Comparison of ENCODE assay signal across 1 cellular context in the genomic region with DNA sequence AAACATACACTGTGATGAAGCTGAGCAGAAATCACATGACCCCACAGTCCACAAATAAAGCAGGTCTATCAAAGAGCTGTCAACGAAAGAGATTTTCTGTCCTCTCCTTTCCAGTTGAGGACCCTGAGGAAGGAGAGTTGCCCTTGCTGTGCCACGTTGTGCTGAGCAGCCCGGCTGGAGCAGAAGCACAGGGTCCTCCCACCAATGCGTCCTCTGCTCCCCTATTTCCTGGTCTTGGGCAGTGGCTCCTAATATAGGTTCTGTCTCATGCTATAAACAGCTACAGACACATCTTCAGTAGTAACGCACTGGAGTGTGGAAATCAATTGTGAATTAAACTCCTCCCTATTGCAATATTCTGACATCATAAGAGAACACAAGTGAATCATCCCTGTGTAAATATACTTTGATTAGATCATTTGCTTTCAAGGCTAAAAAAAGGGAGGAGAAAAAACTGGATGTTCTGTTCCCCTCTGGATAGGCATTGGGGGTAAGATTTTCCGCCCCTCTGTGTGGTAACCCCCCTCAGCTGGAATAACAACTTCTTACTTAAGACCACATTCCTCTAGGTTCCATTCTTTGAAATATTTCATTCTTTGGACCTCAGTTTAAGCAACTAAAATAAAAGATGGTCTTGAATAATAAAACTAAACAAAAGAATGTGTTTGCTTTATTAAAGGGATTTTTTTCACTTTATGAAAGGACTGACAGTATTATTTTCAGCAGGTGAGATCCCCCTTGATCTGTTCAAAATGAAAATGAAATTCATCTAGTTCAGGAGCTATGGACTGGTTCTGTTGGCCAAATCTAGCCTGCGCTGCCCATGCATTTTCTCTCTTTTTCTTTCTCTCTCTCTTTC.
TF ChIP-seq lines count a peak whose summit lies in the region.

No MANE protein-coding gene starts in this region.

TF ChIP-seq in HepG2, 621 proteins besides CTCF, POLR2A, EP300 and RAD21 (continued from another document and continues in another):
- TF ChIP-seq IRF2 (CRISPR knock-in tag; IDR thresholded peaks at IDR 0.05): no peak
- no peak for TF ChIP-seq IKZF4 (CRISPR knock-in tag; IDR thresholded peaks at IDR 0.05; ENCODE audit: borderline replicate concordance, low read depth, not compliant biosample characterization)
- no peak for TF ChIP-seq ATF5 (CRISPR knock-in tag; IDR thresholded peaks at IDR 0.05; ENCODE audit: low read depth)
- TF ChIP-seq PHF5A (CRISPR knock-in tag; IDR thresholded peaks at IDR 0.05; ENCODE audit: low read depth, unreplicated experiment): no peak
- TF ChIP-seq ATF7 (IDR thresholded peaks at IDR 0.05): peak; percentile 86
- no peak for TF ChIP-seq ATF7 (CRISPR knock-in tag; IDR thresholded peaks at IDR 0.05)
- no peak for TF ChIP-seq MTA1 (CRISPR knock-in tag; IDR thresholded peaks at IDR 0.05; ENCODE audit: borderline replicate concordance)
- TF ChIP-seq HMG20B (CRISPR knock-in tag; conservative IDR thresholded peaks at IDR 0.05): no peak
- TF ChIP-seq, protein P1, sequence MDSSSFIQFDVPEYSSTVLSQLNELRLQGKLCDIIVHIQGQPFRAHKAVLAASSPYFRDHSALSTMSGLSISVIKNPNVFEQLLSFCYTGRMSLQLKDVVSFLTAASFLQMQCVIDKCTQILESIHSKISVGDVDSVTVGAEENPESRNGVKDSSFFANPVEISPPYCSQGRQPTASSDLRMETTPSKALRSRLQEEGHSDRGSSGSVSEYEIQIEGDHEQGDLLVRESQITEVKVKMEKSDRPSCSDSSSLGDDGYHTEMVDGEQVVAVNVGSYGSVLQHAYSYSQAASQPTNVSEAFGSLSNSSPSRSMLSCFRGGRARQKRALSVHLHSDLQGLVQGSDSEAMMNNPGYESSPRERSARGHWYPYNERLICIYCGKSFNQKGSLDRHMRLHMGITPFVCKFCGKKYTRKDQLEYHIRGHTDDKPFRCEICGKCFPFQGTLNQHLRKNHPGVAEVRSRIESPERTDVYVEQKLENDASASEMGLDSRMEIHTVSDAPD (CRISPR knock-in tag; IDR thresholded peaks at IDR 0.05): no peak
- no peak for TF ChIP-seq SAFB2 (CRISPR knock-in tag; IDR thresholded peaks at IDR 0.05; ENCODE audit: borderline replicate concordance, low read depth)
- no peak for TF ChIP-seq TIGD3 (CRISPR knock-in tag; IDR thresholded peaks at IDR 0.05; ENCODE audit: borderline replicate concordance)
- TF ChIP-seq MAFG (CRISPR knock-in tag; IDR thresholded peaks at IDR 0.05): no peak
- TF ChIP-seq PAF1 (CRISPR knock-in tag; IDR thresholded peaks at IDR 0.05): no peak
- no peak for TF ChIP-seq HOXA7 (CRISPR knock-in tag; IDR thresholded peaks at IDR 0.05)
- no peak for TF ChIP-seq ZNF180 (CRISPR knock-in tag; IDR thresholded peaks at IDR 0.05; ENCODE audit: borderline replicate concordance, low read depth)
- 0 out of 2 replicates have a peak, but pooled peaks have one; percentile 28 for TF ChIP-seq DPF2 (CRISPR knock-in tag; IDR thresholded peaks at IDR 0.05; ENCODE audit: borderline replicate concordance, low read depth)
- TF ChIP-seq BRF2 (CRISPR knock-in tag; IDR thresholded peaks at IDR 0.05): no peak
- TF ChIP-seq, protein P2, sequence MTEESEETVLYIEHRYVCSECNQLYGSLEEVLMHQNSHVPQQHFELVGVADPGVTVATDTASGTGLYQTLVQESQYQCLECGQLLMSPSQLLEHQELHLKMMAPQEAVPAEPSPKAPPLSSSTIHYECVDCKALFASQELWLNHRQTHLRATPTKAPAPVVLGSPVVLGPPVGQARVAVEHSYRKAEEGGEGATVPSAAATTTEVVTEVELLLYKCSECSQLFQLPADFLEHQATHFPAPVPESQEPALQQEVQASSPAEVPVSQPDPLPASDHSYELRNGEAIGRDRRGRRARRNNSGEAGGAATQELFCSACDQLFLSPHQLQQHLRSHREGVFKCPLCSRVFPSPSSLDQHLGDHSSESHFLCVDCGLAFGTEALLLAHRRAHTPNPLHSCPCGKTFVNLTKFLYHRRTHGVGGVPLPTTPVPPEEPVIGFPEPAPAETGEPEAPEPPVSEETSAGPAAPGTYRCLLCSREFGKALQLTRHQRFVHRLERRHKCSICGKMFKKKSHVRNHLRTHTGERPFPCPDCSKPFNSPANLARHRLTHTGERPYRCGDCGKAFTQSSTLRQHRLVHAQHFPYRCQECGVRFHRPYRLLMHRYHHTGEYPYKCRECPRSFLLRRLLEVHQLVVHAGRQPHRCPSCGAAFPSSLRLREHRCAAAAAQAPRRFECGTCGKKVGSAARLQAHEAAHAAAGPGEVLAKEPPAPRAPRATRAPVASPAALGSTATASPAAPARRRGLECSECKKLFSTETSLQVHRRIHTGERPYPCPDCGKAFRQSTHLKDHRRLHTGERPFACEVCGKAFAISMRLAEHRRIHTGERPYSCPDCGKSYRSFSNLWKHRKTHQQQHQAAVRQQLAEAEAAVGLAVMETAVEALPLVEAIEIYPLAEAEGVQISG (CRISPR knock-in tag; IDR thresholded peaks at IDR 0.05): no peak
- TF ChIP-seq, protein P3, sequence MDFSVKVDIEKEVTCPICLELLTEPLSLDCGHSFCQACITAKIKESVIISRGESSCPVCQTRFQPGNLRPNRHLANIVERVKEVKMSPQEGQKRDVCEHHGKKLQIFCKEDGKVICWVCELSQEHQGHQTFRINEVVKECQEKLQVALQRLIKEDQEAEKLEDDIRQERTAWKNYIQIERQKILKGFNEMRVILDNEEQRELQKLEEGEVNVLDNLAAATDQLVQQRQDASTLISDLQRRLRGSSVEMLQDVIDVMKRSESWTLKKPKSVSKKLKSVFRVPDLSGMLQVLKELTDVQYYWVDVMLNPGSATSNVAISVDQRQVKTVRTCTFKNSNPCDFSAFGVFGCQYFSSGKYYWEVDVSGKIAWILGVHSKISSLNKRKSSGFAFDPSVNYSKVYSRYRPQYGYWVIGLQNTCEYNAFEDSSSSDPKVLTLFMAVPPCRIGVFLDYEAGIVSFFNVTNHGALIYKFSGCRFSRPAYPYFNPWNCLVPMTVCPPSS (IDR thresholded peaks at IDR 0.05): no peak
- TF ChIP-seq JUND (CRISPR knock-in tag; IDR thresholded peaks at IDR 0.05): peak; percentile 78
- 0 out of 2 replicates have a peak, but pooled peaks have one; percentile 62 for TF ChIP-seq ZNF784 (CRISPR knock-in tag; IDR thresholded peaks at IDR 0.05; ENCODE audit: borderline replicate concordance)
- 0 out of 2 replicates have a peak, but pooled peaks have one; percentile 34 for TF ChIP-seq ZNF350 (CRISPR knock-in tag; IDR thresholded peaks at IDR 0.05; ENCODE audit: borderline replicate concordance, low read depth)
- TF ChIP-seq ZBTB20 (CRISPR knock-in tag; IDR thresholded peaks at IDR 0.05; ENCODE audit: borderline replicate concordance, low read depth): peak; percentile 27; the same call in 1 of the 2 replicates
- no peak for TF ChIP-seq ZNF326 (CRISPR knock-in tag; IDR thresholded peaks at IDR 0.05; ENCODE audit: borderline replicate concordance)
- TF ChIP-seq, protein P4, sequence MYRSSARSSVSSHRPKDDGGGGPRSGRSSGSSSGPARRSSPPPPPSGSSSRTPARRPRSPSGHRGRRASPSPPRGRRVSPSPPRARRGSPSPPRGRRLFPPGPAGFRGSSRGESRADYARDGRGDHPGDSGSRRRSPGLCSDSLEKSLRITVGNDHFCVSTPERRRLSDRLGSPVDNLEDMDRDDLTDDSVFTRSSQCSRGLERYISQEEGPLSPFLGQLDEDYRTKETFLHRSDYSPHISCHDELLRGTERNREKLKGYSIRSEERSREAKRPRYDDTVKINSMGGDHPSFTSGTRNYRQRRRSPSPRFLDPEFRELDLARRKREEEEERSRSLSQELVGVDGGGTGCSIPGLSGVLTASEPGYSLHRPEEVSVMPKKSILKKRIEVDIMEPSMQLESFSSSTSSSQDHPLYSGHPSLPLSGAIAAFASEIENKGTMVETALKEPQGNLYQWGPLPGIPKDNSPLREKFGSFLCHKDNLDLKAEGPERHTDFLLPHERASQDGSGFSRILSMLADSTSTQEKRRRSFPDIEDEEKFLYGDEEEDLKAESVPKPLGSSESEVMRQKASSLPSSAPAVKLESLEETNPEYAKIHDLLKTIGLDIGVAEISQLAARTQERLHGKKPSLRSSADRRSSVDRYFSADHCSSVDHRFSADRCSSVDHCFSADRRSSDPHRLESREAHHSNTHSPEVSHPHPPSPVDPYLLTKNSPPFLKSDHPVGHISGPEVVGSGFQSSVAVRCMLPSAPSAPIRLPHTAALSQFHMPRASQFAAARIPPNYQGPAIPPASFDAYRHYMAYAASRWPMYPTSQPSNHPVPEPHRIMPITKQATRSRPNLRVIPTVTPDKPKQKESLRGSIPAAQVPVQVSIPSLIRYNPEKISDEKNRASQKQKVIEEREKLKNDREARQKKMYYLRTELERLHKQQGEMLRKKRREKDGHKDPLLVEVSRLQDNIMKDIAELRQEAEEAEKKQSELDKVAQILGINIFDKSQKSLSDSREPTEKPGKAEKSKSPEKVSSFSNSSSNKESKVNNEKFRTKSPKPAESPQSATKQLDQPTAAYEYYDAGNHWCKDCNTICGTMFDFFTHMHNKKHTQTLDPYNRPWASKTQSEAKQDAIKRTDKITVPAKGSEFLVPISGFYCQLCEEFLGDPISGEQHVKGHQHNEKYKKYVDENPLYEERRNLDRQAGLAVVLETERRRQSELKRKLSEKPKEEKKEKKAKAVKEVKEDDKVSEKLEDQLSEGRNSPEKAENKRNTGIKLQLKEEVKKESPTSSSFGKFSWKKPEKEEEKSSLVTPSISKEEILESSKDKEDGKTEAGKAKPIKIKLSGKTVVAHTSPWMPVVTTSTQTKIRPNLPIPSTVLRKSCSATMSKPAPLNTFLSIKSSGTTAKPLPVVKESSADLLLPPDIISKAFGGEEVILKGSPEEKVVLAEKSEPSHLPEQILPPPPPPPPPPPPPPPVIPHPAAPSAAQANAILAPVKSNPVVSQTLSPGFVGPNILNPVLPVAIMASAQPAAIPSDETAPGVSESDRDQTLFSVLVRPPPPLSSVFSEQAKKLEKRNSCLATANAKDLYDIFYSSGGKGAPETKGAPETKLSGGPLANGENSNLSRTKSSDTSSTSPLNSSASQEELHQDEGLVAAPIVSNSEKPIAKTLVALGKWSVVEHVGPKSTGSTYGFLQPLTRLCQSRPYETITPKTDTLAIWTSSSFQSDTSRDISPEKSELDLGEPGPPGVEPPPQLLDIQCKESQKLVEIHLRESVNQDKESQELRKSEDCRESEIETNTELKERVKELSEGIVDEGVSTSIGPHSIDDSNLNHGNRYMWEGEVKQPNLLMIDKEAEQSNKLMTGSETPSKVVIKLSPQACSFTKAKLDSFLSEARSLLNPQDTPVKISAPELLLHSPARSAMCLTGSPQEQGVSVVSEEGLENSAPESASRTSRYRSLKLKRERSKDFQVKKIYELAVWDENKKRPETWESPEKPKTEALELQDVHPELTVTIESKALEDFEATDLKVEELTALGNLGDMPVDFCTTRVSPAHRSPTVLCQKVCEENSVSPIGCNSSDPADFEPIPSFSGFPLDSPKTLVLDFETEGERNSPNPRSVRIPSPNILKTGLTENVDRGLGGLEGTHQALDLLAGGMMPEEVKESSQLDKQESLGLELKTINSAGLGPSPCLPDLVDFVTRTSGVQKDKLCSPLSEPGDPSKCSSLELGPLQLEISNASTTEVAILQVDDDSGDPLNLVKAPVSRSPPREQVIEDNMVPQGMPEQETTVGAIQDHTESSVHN (CRISPR knock-in tag; IDR thresholded peaks at IDR 0.05): no peak
- TF ChIP-seq, protein P5, sequence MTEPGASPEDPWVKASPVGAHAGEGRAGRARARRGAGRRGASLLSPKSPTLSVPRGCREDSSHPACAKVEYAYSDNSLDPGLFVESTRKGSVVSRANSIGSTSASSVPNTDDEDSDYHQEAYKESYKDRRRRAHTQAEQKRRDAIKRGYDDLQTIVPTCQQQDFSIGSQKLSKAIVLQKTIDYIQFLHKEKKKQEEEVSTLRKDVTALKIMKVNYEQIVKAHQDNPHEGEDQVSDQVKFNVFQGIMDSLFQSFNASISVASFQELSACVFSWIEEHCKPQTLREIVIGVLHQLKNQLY (CRISPR knock-in tag; IDR thresholded peaks at IDR 0.05): no peak
- no peak for TF ChIP-seq NFE2 (CRISPR knock-in tag; IDR thresholded peaks at IDR 0.05)
- TF ChIP-seq NONO (IDR thresholded peaks at IDR 0.05): no peak
- TF ChIP-seq NONO (CRISPR knock-in tag; conservative IDR thresholded peaks at IDR 0.05): no peak
